In genomic region chr2:12666445-12666844, GRCh38 we compare ENCODE assay signal across 28 cellular contexts.
"Had no signal": no experiment of that assay in that cellular context is flagged by ENCODE, and none has a peak within 500 bp of the region (broad histone marks: within the 10 kb centered on the region; RNA-seq: fewer than 3 reads in every experiment).

No MANE protein-coding gene starts in this region.

- H3K4me1 Mint-ChIP-seq: endodermal cell had no signal

- H3K9me3 Mint-ChIP-seq: effector memory CD8-positive, alpha-beta T cell had no signal

- DNase-seq: cortex of kidney; dermis blood vessel endothelial cell; dorsolateral prefrontal cortex; effector CD4-positive, alpha-beta T cell; effector CD8-positive, alpha-beta T cell; effector memory CD4-positive, alpha-beta T cell; effector memory CD8-positive, alpha-beta T cell; endodermal cell; erythroblast; esophagus squamous epithelium; foreskin fibroblast; foreskin keratinocyte; foreskin melanocyte; gastrocnemius medialis; glutamatergic neuron; head of caudate nucleus; heart left ventricle; heart right ventricle; hippocampal formation had no signal

- H3K79me2 ChIP-seq: hepatocyte had no signal

- H3K36me3 ChIP-seq: esophagus muscularis mucosa, esophagus squamous epithelium, gastrocnemius medialis, gastroesophageal sphincter, heart left ventricle, heart right ventricle had no signal

- H3K4me2 ChIP-seq: hepatocyte had no signal

- FAIRE-seq: endometrium, endothelial cell of umbilical vein had no signal

- H3K4me3 ChIP-seq: coronary artery, dorsolateral prefrontal cortex, esophagus muscularis mucosa, esophagus squamous epithelium, gastrocnemius medialis, gastroesophageal sphincter, heart left ventricle, heart right ventricle, hepatocyte had no signal

- H3K4me3 Mint-ChIP-seq: dendritic cell treated with granulocyte-macrophage colony-stimulating factor and Interleukin-4, amounts not matched to agents 40 ng/mL and 50 ng/mL, for 4 days; effector memory CD8-positive, alpha-beta T cell; endodermal cell had no signal

- ATAC-seq: effector memory CD8-positive, alpha-beta T cell; esophagus mucosa; foreskin keratinocyte; gastrocnemius medialis; gastroesophageal sphincter; heart left ventricle; heart right ventricle had no signal

- H3K27me3 ChIP-seq: dorsolateral prefrontal cortex, esophagus muscularis mucosa, gastrocnemius medialis, gastroesophageal sphincter, heart left ventricle, heart right ventricle, hepatocyte had no signal

- H3K27ac ChIP-seq: coronary artery, dorsolateral prefrontal cortex, epithelial cell of prostate, esophagus muscularis mucosa, esophagus squamous epithelium, foreskin keratinocyte, gastrocnemius medialis, gastroesophageal sphincter, hepatocyte had no signal

- H3K27ac Mint-ChIP-seq: dendritic cell treated with granulocyte-macrophage colony-stimulating factor and Interleukin-4, amounts not matched to agents 40 ng/mL and 50 ng/mL, for 4 days; effector memory CD8-positive, alpha-beta T cell; endodermal cell had no signal

- H3K4me1 ChIP-seq: foreskin keratinocyte had no signal

- H2AFZ ChIP-seq: hepatocyte had no signal
